Comparison of ENCODE assay signal across 8 cellular contexts in genomic region chr3:49723631-49724551, GRCh38.
A peak's percentile ranks its signal among the peaks of the same experiment; 100 is the strongest.
DNase-seq lines count a peak whose midpoint lies in the region; ATAC-seq and TF ChIP-seq lines count a peak whose summit lies in the region.

TSS of gene GMPPB (minus strand) at chr3:49723951. CDS start at chr3:49723726, 225 bp downstream.

- TF ChIP-seq CTCF in GM10248 (IDR thresholded peaks at IDR 0.05; ENCODE audit: control extremely low read depth, extremely low read depth, low read depth, missing control alignments) = no peak

- POLR2A ChIA-PET in GM10248 (lab: Yijun Ruan, JAX) = interaction anchor here (0.7 to 1.0 kb wide), 3 partner anchors 11 to 188 kb away, joined by 3 to 4 read pairs (median 3); no protein-coding TSS in a partner anchor

- peak; percentile 83 for ATAC-seq in HG02610 (IDR thresholded peaks at IDR 0.05; ENCODE audit: unreplicated experiment)
- peak; percentile 84 for ATAC-seq in SK-N-SH treated with all-trans-retinoic acid at 6 μM for 48 hours

- CTCF ChIA-PET in GM10248 (lab: Yijun Ruan, JAX) = interaction anchor here (1.1 to 1.5 kb wide), 6 partner anchors 9 to 184 kb away, joined by 3 to 4 read pairs (median 3); partner anchors contain the start of gene INKA1

- DNase-seq in GM10248 (ENCODE audit: extremely low spot score) (peak; percentile 99), NCI-H1092 treated with DMSO at 0.1 percent for 48 hours (lab: John Stamatoyannopoulos, UW) (peak; percentile 85), germinal center (ENCODE audit: low spot score) (peak; percentile 98), nucleus accumbens (lab: John Stamatoyannopoulos, UW) (peak; percentile 39 to 97 (median 92)), superior temporal gyrus (ENCODE audit: extremely low spot score) (peak; percentile 96)
- peak; percentile 92 for DNase-seq in activated naive CD4-positive, alpha-beta T cell treated with anti-CD3 and anti-CD28 coated beads, Interleukin-2, amount 50 U/mL, for 16 hours

TF ChIP-seq in SK-N-SH treated with all-trans-retinoic acid at 6 μM for 48 hours, 23 proteins besides CTCF, POLR2A, EP300 and RAD21:
- TF ChIP-seq ZNF70 (CRISPR knock-in tag; IDR thresholded peaks at IDR 0.05) (no peak), PATZ1 (CRISPR knock-in tag; IDR thresholded peaks at IDR 0.05; ENCODE audit: borderline replicate concordance) (no peak), ESRRG (CRISPR knock-in tag; IDR thresholded peaks at IDR 0.05) (no peak), RARB (CRISPR knock-in tag; IDR thresholded peaks at IDR 0.05) (no peak), TCF4 (CRISPR knock-in tag; IDR thresholded peaks at IDR 0.05; ENCODE audit: borderline replicate concordance) (no peak), PPARA (CRISPR knock-in tag; IDR thresholded peaks at IDR 0.05; ENCODE audit: borderline replicate concordance) (no peak), ARNTL (CRISPR knock-in tag; IDR thresholded peaks at IDR 0.05; ENCODE audit: borderline replicate concordance, low read depth) (no peak), ZC3H10 (CRISPR knock-in tag; IDR thresholded peaks at IDR 0.05) (no peak), CREB5 (CRISPR knock-in tag; IDR thresholded peaks at IDR 0.05; ENCODE audit: low read depth) (no peak), ZNF8 (CRISPR knock-in tag; IDR thresholded peaks at IDR 0.05) (no peak)

Comparison
In these comparisons a context has a peak if more than half of its experiments do, and no peak if none do; other contexts are left out.
1. Peak in every context shown above with its lines: DNase-seq and ATAC-seq.